Comparison of ENCODE assay signal across 9 cellular contexts in the genomic region with DNA sequence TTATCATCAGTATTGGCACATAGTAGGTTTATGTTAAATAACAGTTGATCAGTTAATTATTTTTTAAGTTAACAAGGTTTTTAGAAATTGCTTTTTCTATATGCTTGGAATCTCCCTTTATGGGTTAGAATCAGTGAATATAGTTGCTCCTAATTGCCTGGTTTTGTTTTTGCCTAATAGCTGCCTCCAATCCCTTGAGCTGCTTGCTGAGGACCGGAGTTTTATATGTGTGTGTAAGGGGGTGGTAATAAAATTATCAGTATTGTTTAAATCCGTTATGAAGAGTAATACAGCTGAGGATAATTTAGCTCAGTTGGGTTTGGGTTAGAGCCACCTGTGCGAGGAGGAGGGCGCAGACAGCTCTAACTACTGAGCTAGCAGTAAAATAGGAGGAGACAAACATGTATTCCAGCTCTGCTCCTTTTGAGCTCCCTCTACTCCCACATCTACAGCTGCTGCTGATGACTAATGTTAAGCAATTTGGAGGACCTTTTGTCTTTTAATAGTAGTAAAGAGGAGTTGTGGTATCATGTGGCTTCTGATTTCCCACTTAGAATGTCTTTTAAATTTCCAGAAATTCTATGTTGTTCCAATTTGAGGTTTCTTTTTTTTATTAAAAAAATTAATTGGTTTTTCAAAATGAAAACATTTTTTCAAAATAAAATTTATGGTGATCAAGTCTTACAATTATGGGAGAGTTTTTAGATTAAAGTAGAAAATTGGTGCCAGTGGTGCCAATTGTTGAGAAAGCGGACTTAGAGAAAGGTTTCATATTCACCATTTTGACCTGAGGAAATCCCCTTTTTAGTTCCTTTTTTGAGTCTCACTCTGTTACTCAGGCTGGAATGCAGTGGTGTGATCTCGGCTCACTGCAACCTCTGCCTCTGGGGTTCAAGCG.
DNase-seq lines count a peak whose midpoint lies in the region; ATAC-seq, FAIRE-seq and TF ChIP-seq lines count a peak whose summit lies in the region.
"Had no signal": no experiment of that assay in that cellular context is flagged by ENCODE, and none has a peak within 500 bp of the region (broad histone marks: within the 10 kb centered on the region; RNA-seq: fewer than 3 reads in every experiment).

No MANE protein-coding gene starts in this region.

- no peak for TF ChIP-seq POLR2A in H1 (IDR thresholded peaks at IDR 0.05; ENCODE audit: control extremely low read depth in 1 of 2, low read depth in 2 of 2, low read length in 2 of 2)
- TF ChIP-seq POLR2A in sigmoid colon (IDR thresholded peaks at IDR 0.05), result no peak

- H3K9me3 Mint-ChIP-seq in stimulated activated memory B cell treated with anti-CD40 and anti-IgM and Interleukin-4, amounts not matched to agents 10 μg/mL and 1 μg/mL and 100 μg/mL, for 72 hours, result no peaks in the 10 kb centered on the region

- H2BK120ac ChIP-seq in H1 (replicated peaks; ENCODE audit: low read depth, low read length), result no peak overlapping the region

- no peaks in the 10 kb centered on the region for H3K27me3 Mint-ChIP-seq in stimulated activated memory B cell treated with anti-CD40 and anti-IgM and Interleukin-4, amounts not matched to agents 10 μg/mL and 1 μg/mL and 100 μg/mL, for 72 hours

- H4K20me1 ChIP-seq in H1 (replicated peaks in 1 of 2; ENCODE audit: control insufficient read depth in 1 of 2, insufficient read depth in 2 of 2, low read length in 2 of 2), result no peaks in the 10 kb centered on the region

- no peak for FAIRE-seq in H1 (lab: Jason Lieb, UNC)

- H2BK20ac ChIP-seq in H1 (ENCODE audit: low read length), result no peak overlapping the region

- H2BK12ac ChIP-seq in H1 (ENCODE audit: low read depth, low read length), result no peak overlapping the region

- no peak for TF ChIP-seq EP300 in H1 (IDR thresholded peaks at IDR 0.05; ENCODE audit: borderline replicate concordance in 1 of 2, low read depth in 2 of 2, low read length in 2 of 2)
- TF ChIP-seq EP300 in sigmoid colon (IDR thresholded peaks at IDR 0.05), result no peak

- TF ChIP-seq CTCF in cardiac muscle cell (IDR thresholded peaks at IDR 0.05; ENCODE audit: low read depth, low read length), result no peak
- TF ChIP-seq CTCF in left ventricle myocardium inferior (IDR thresholded peaks at IDR 0.05; ENCODE audit: borderline replicate concordance), result no peak
- no peak for TF ChIP-seq CTCF in H1 (IDR thresholded peaks at IDR 0.05; ENCODE audit: control extremely low read depth in 1 of 3, insufficient read depth in 1 of 3, low read depth in 1 of 3, low read length in 3 of 3)
- TF ChIP-seq CTCF in sigmoid colon (IDR thresholded peaks at IDR 0.05), result no peak

- no peak overlapping the region for H2BK15ac ChIP-seq in H1 (ENCODE audit: low read length)

- H3K36me3 ChIP-seq in cardiac muscle cell, result no peaks in the 10 kb centered on the region
- H3K36me3 ChIP-seq in left ventricle myocardium inferior, result peaks cover 9% of the 10 kb centered on the region
- no peaks in the 10 kb centered on the region for H3K36me3 ChIP-seq in H1 (ENCODE audit: control insufficient read depth in 2 of 4, insufficient read depth in 4 of 4, low read length in 3 of 4)
- no peaks in the 10 kb centered on the region for H3K36me3 ChIP-seq in sigmoid colon

- peak in 1 of 2 donors; percentile 76 for DNase-seq in cardiac muscle cell (ENCODE audit: low read depth in 1 of 2, low spot score in 1 of 2)
- DNase-seq in left ventricle myocardium inferior, result no peak
- DNase-seq in NCI-H146 (lab: John Stamatoyannopoulos, UW), result peak; percentile 43
- DNase-seq in H1 (ENCODE audit: low read depth in 1 of 2, low spot score in 2 of 2), result no peak
- no peak for DNase-seq in sigmoid colon
- DNase-seq in cerebellar cortex (ENCODE audit: low spot score), result no peak
- DNase-seq in stimulated activated CD4-positive, alpha-beta T cell treated with anti-CD3 and anti-CD28 coated beads, Interleukin-1b, Interleukin-23, amount 100 ng/mL, for 48 hours, result no peak
- DNase-seq: DND-41 had no signal

- POLR2A ChIA-PET in H1 (lab: Charles Lee; ENCODE audit: partially characterized antibody), result interaction anchor here (2.0 kb wide), 1 partner anchor 62 kb away, joined by 6 read pairs; a partner anchor contains a TSS

- TF ChIP-seq RAD21 in H1 (IDR thresholded peaks at IDR 0.05 in 1 of 2, conservative IDR thresholded peaks at IDR 0.05 in 1 of 2; ENCODE audit: low read depth in 2 of 2, low read length in 2 of 2), result no peak

- H3K36me3 Mint-ChIP-seq in stimulated activated memory B cell treated with anti-CD40 and anti-IgM and Interleukin-4, amounts not matched to agents 10 μg/mL and 1 μg/mL and 100 μg/mL, for 72 hours, result peaks cover 13% of the 10 kb centered on the region

- H3K18ac ChIP-seq in H1 (ENCODE audit: extremely low read depth, low read length), result no peak overlapping the region

- H3K27me3 ChIP-seq in cardiac muscle cell (no peaks in the 10 kb centered on the region), left ventricle myocardium inferior (ENCODE audit: low read depth) (no peaks in the 10 kb centered on the region), H1 (replicated peaks in 1 of 4; ENCODE audit: control insufficient read depth in 3 of 4, extremely low read depth in 1 of 4, insufficient read depth in 3 of 4, low read length in 3 of 4) (no peaks in the 10 kb centered on the region), sigmoid colon (no peaks in the 10 kb centered on the region)

- no peaks in the 10 kb centered on the region for H3K79me1 ChIP-seq in H1 (ENCODE audit: low read depth, low read length)

- no peak overlapping the region for H3K56ac ChIP-seq in H1 (replicated peaks; ENCODE audit: insufficient read length, low read depth, low read length)

- H2AK5ac ChIP-seq in H1 (ENCODE audit: low read depth, low read length), result 0 out of 2 replicates have a peak overlapping the region, but pooled peaks have one; percentile 53

- peak; percentile 81 for ATAC-seq in stimulated activated memory B cell treated with anti-CD40 and anti-IgM and Interleukin-4, amounts not matched to agents 10 μg/mL and 1 μg/mL and 100 μg/mL, for 72 hours

- H3K9ac ChIP-seq in H1 (replicated peaks in 1 of 4; ENCODE audit: extremely low read depth in 1 of 4, low read depth in 3 of 4, low read length in 3 of 4), result no peak overlapping the region

- H3K4me3 ChIP-seq in cardiac muscle cell, result no peak overlapping the region
- no peak overlapping the region for H3K4me3 ChIP-seq in left ventricle myocardium inferior
- H3K4me3 ChIP-seq in H1 (ENCODE audit: extremely low read depth in 1 of 4, insufficient read depth in 2 of 4, low read depth in 3 of 4, low read length in 4 of 4), result no peak overlapping the region
- no peak overlapping the region for H3K4me3 ChIP-seq in sigmoid colon

- no peak overlapping the region for H2BK5ac ChIP-seq in H1 (ENCODE audit: low read depth, low read length)

- no peak overlapping the region for H4K8ac ChIP-seq in H1 (ENCODE audit: extremely low read depth, insufficient read depth, low read length)

- H3K27ac ChIP-seq in cardiac muscle cell, result peak overlapping the region; percentile 47
- H3K27ac ChIP-seq in left ventricle myocardium inferior (replicated peaks), result no peak overlapping the region
- H3K27ac ChIP-seq in H1 (ENCODE audit: low read depth, low read length), result no peak overlapping the region
- no peak overlapping the region for H3K27ac ChIP-seq in sigmoid colon

- no peak overlapping the region for H3K14ac ChIP-seq in H1 (ENCODE audit: insufficient read length)

- H3K23ac ChIP-seq in H1 (ENCODE audit: insufficient read length), result peak overlapping the region; percentile 0

- no peak overlapping the region for H4K91ac ChIP-seq in H1 (replicated peaks; ENCODE audit: insufficient read length, low read length)

- H3K4me2 ChIP-seq in H1 (ENCODE audit: insufficient read depth in 1 of 2, low read depth in 2 of 2, low read length in 2 of 2), result no peak overlapping the region

- CTCF ChIA-PET in H1 (lab: Charles Lee; ENCODE audit: partially characterized antibody), result interaction anchor here (0.6 to 0.9 kb wide), 3 partner anchors 12 to 23 kb away, joined by 3 read pairs; no protein-coding TSS in a partner anchor

- peak overlapping the region; percentile 38 for H3K4me3 Mint-ChIP-seq in stimulated activated memory B cell treated with anti-CD40 and anti-IgM and Interleukin-4, amounts not matched to agents 10 μg/mL and 1 μg/mL and 100 μg/mL, for 72 hours

- no peak overlapping the region for H3K4ac ChIP-seq in H1 (replicated peaks; ENCODE audit: insufficient read length, low read depth, low read length)

- H3K23me2 ChIP-seq in H1 (ENCODE audit: low read depth, low read length), result no peaks in the 10 kb centered on the region

- peaks cover 30% of the 10 kb centered on the region for H3K4me1 Mint-ChIP-seq in stimulated activated memory B cell treated with anti-CD40 and anti-IgM and Interleukin-4, amounts not matched to agents 10 μg/mL and 1 μg/mL and 100 μg/mL, for 72 hours

- intact Hi-C loops in left ventricle myocardium inferior (cut with micrococcal nuclease) (no loop called here), sigmoid colon (cut with DNase I) (no loop called here)

- H4K5ac ChIP-seq in H1 (ENCODE audit: insufficient read length, low read depth, low read length), result no peak overlapping the region

- H3K27ac Mint-ChIP-seq in stimulated activated memory B cell treated with anti-CD40 and anti-IgM and Interleukin-4, amounts not matched to agents 10 μg/mL and 1 μg/mL and 100 μg/mL, for 72 hours, result peak overlapping the region; percentile 80

- H3K4me1 ChIP-seq in cardiac muscle cell (ENCODE audit: low read depth) (no peaks in the 10 kb centered on the region), left ventricle myocardium inferior (peaks cover 7% of the 10 kb centered on the region), H1 (replicated peaks in 1 of 4; ENCODE audit: control insufficient read depth in 3 of 4, insufficient read depth in 4 of 4, low read length in 3 of 4) (peaks cover 0 to 2% (median 0%) of the 10 kb centered on the region in 4 experiments; a peak in 1 of 7 replicates), sigmoid colon (peaks cover 0 to 7% (median 0%) of the 10 kb centered on the region in 4 donors)

- H3K79me2 ChIP-seq in H1 (ENCODE audit: control insufficient read depth in 1 of 2, insufficient read depth in 2 of 2, low read length in 2 of 2), result peaks cover 0 to 3% of the 10 kb centered on the region in 2 experiments; a peak in 1 of 4 replicates

- no peak overlapping the region for H2AFZ ChIP-seq in H1 (ENCODE audit: low read length)

- no peaks in the 10 kb centered on the region for H3K9me3 ChIP-seq in cardiac muscle cell (ENCODE audit: low read depth)
- H3K9me3 ChIP-seq in left ventricle myocardium inferior (replicated peaks), result no peaks in the 10 kb centered on the region
- no peaks in the 10 kb centered on the region for H3K9me3 ChIP-seq in H1 (ENCODE audit: insufficient read depth in 2 of 2, low read depth in 1 of 2, low read length in 1 of 2)
- H3K9me3 ChIP-seq in sigmoid colon, result no peaks in the 10 kb centered on the region

- 87% methylated on average over 7 of the region's 7 CpGs; no CpG with 5 or more reads in 1 of the 2 experiments for WGBS in H1 (ENCODE audit: extremely low coverage in 1 of 2, insufficient coverage in 1 of 2, insufficient read length in 1 of 2, insufficient replicate concordance in 2 of 2, low coverage in 1 of 2, low lambda C conversion rate in 2 of 2, missing lambda C conversion rate in 1 of 2), 2 experiments
- 55 to 67% methylated on average over 7 of the region's 7 CpGs for WGBS in sigmoid colon, 2 donors

TF ChIP-seq in H1, 55 proteins besides CTCF, POLR2A, EP300 and RAD21 (continues in another document):
- TF ChIP-seq TAF7 (optimal IDR thresholded peaks at IDR 0.05; ENCODE audit: borderline replicate concordance, low read depth, low read length) (no peak), TEAD4 (IDR thresholded peaks at IDR 0.05; ENCODE audit: low read depth, low read length) (no peak)
